Comparison of ENCODE assay signal across 29 cellular contexts in genomic region chr4:187335339-187335738, GRCh38.
"Had no signal": no experiment of that assay in that cellular context is flagged by ENCODE, and none has a peak within 500 bp of the region (broad histone marks: within the 10 kb centered on the region; RNA-seq: fewer than 3 reads in every experiment).

No MANE protein-coding gene starts in this region.

- DNase-seq: activated effector memory CD4-positive, alpha-beta T cell treated with anti-CD3 and anti-CD28 coated beads, Interleukin-2, amount 50 U/mL, for 16 hours; activated effector memory CD4-positive, alpha-beta T cell treated with Interleukin-2 at 50 U/mL for 16 hours; activated gamma-delta T cell; activated gamma-delta T cell treated with Interleukin-2 at 50 U/mL for 16 hours; activated naive CD4-positive, alpha-beta T cell; activated naive CD4-positive, alpha-beta T cell treated with anti-CD3 and anti-CD28 coated beads for 36 hours; activated naive CD4-positive, alpha-beta T cell treated with anti-CD3 and anti-CD28 coated beads, Interleukin-2, amount 10 ng/mL, durations not matched to agents 7 days and 5 days; activated naive CD4-positive, alpha-beta T cell treated with anti-CD3 and anti-CD28 coated beads, Interleukin-2, amount 50 U/mL, for 16 hours; activated naive CD4-positive, alpha-beta T cell treated with Interleukin-2 at 50 U/mL for 16 hours; activated naive CD8-positive, alpha-beta T cell treated with anti-CD3 and anti-CD28 coated beads for 36 hours; activated naive CD8-positive, alpha-beta T cell treated with anti-CD3 and anti-CD28 coated beads, Interleukin-2, amount 10 ng/mL, durations not matched to agents 7 days and 5 days; activated naive CD8-positive, alpha-beta T cell treated with anti-CD3 and anti-CD28 coated beads, Interleukin-2, amount 50 U/mL, for 24 hours; activated T-cell treated with anti-CD3 and anti-CD28 coated beads, Interleukin-2, amount 50 U/mL, for 1 hour; activated T-cell treated with anti-CD3 and anti-CD28 coated beads, Interleukin-2, amount 50 U/mL, for 24 hours; activated T-cell treated with anti-CD3 and anti-CD28 coated beads, Interleukin-2, amount 50 U/mL, for 4 hours; activated T-cell treated with anti-CD3 and anti-CD28 coated beads, Interleukin-2, amount 50 U/mL, for 48 hours; activated T-cell treated with anti-CD3 and anti-CD28 coated beads, Interleukin-2, amount 50 U/mL, for 72 hours; adrenal gland; amniotic stem cell; amygdala; anterior cingulate cortex; aorta; body of pancreas; brain microvascular endothelial cell; caudate nucleus; central memory CD4-positive, alpha-beta T cell; cerebellar nuclear complex had no signal

- ATAC-seq: activated naive CD4-positive, alpha-beta T cell treated with anti-CD3 and anti-CD28 coated beads, Interleukin-2, amount 50 U/mL, for 72 hours; activated naive CD8-positive, alpha-beta T cell treated with anti-CD3 and anti-CD28 coated beads, Interleukin-2, amount 50 U/mL, for 24 hours; activated T-cell treated with anti-CD3 and anti-CD28 coated beads, Interleukin-2, amount 50 U/mL, for 4 hours; activated T-cell treated with anti-CD3 and anti-CD28 coated beads, Interleukin-2, amount 50 U/mL, for 72 hours; activated T-helper 17 cell treated with anti-CD3 and anti-CD28 coated beads, Interleukin-2, amount 50 U/mL, for 72 hours; body of pancreas had no signal
